Comparison of ENCODE assay signal across 20 cellular contexts in the genomic region with DNA sequence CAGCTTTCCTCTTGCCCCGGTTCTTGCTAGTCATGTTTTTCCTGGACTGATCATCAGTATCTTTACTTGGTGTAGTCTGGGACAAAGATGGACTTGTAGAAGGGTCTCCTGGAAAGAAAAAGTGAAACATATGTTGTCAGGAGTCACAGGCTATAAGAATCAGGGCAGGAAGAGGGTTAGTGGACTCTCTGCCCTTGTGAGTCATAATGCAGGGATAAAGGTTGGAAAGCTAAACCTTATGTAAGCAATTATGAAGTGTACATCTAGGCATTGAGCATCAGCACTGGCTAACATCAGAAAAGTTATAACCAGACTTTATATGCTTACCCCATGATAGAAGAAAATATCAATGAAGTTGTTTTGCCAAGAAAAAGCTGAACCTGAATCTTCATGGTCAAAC. TPM values are rescaled to one million over a fixed set of nuclear protein-coding genes. Genes with fewer than 3 reads are reported as not detected.
DNase-seq lines count a peak whose midpoint lies in the region; ATAC-seq, FAIRE-seq and TF ChIP-seq lines count a peak whose summit lies in the region.
"Had no signal": no experiment of that assay in that cellular context is flagged by ENCODE, and none has a peak within 500 bp of the region (broad histone marks: within the 10 kb centered on the region; RNA-seq: fewer than 3 reads in every experiment).

No MANE protein-coding gene starts in this region.

- no peak for DNase-seq in H54 (ENCODE audit: insufficient read length, low spot score)
- DNase-seq in RPMI7951 (ENCODE audit: low read depth) = peak; percentile 8
- peak; percentile 26 for DNase-seq in fibroblast of peridontal ligament (ENCODE audit: extremely low read depth)
- DNase-seq in HepG2 (ENCODE audit: low spot score) = peak; percentile 22
- no peak for DNase-seq in neural progenitor cell (ENCODE audit: low spot score)
- no peak for DNase-seq in NCI-H345 (lab: John Stamatoyannopoulos, UW)
- DNase-seq in glomerular visceral epithelial cell (ENCODE audit: extremely low spot score) = no peak
- DNase-seq in stimulated activated CD4-positive, alpha-beta T cell treated with anti-CD3 and anti-CD28 coated beads, Interleukin-2, amount 100 ng/mL, for 24 hours = no peak
- DNase-seq: CD8-positive, alpha-beta memory T cell; DMS79; Kasumi-1; NCI-H187 treated with DMSO at 0.1 percent for 48 hours; NCI-H82; PC-9 had no signal

- H2AFZ ChIP-seq in HepG2 (ENCODE audit: low read length) = no peak overlapping the region
- H2AFZ ChIP-seq in neural progenitor cell (replicated peaks) = no peak overlapping the region
- H2AFZ ChIP-seq: PC-9 had no signal

- no peaks in the 10 kb centered on the region for H3K9me3 ChIP-seq in HepG2 (ENCODE audit: low read length)
- no peaks in the 10 kb centered on the region for H3K9me3 ChIP-seq in neural progenitor cell (ENCODE audit: low read depth)
- H3K9me3 ChIP-seq: A549; BLaER1 treated with 17β-estradiol and CSF1 and Interleukin-3, amounts not matched to agents 10 nM and 100 nM; SJSA1 had no signal

- ATAC-seq in HepG2 = peak; percentile 42; the same call in 2 of the 3 replicates
- ATAC-seq: A549 had no signal

- H3K27me3 ChIP-seq in HepG2 (ENCODE audit: control insufficient read depth in 1 of 2, insufficient read depth in 2 of 2, low read length in 2 of 2) = no peaks in the 10 kb centered on the region
- no peaks in the 10 kb centered on the region for H3K27me3 ChIP-seq in neural progenitor cell
- H3K27me3 ChIP-seq: BLaER1 treated with 17β-estradiol and CSF1 and Interleukin-3, amounts not matched to agents 10 nM and 100 nM; SJSA1 had no signal

- no peaks in the 10 kb centered on the region for H3K9me3 Mint-ChIP-seq in neural progenitor cell
- H3K9me3 Mint-ChIP-seq: CD8-positive, alpha-beta memory T cell; IgD-negative memory B cell had no signal

- TF ChIP-seq POLR2A in H54 (IDR thresholded peaks at IDR 0.05; ENCODE audit: low read depth, low read length) (no peak), HepG2 (IDR thresholded peaks at IDR 0.05; ENCODE audit: insufficient read depth in 1 of 2, low read depth in 2 of 2, low read length in 2 of 2) (no peak)

- in situ Hi-C loops in HepG2 (cut with HindIII; ENCODE audit: extremely low pct_ligation_motif_present, low pct_unique_long_range_greater_than_20kb) = no loop called here

- no peak for TF ChIP-seq RAD21 in HepG2 (CRISPR knock-in tag; IDR thresholded peaks at IDR 0.05)

- no peaks in the 10 kb centered on the region for H4K20me1 ChIP-seq in HepG2 (ENCODE audit: insufficient read depth, low read length)
- no peaks in the 10 kb centered on the region for H4K20me1 ChIP-seq in neural progenitor cell (ENCODE audit: low read depth)

- H3K4me2 ChIP-seq in HepG2 (ENCODE audit: low read depth, low read length) (no peak overlapping the region), neural progenitor cell (no peak overlapping the region)
- H3K4me2 ChIP-seq: A549; BLaER1 treated with 17β-estradiol and CSF1 and Interleukin-3, amounts not matched to agents 10 nM and 100 nM; PC-9 had no signal

- BruUV-seq in HepG2 (replicated peaks; lab: Mats Ljungman, UMichigan) = no TSS peak

- no peak overlapping the region for H3K27ac Mint-ChIP-seq in neural progenitor cell

- no peaks in the 10 kb centered on the region for H3K27me3 Mint-ChIP-seq in neural progenitor cell (ENCODE audit: insufficient read depth, low read depth)
- H3K27me3 Mint-ChIP-seq: CD8-positive, alpha-beta memory T cell; IgD-negative memory B cell had no signal

- H3K9ac ChIP-seq in HepG2 (ENCODE audit: insufficient read depth, low read depth, low read length) (no peak overlapping the region), neural progenitor cell (no peak overlapping the region)
- H3K9ac ChIP-seq: BLaER1 treated with 17β-estradiol and CSF1 and Interleukin-3, amounts not matched to agents 10 nM and 100 nM had no signal

- H3K4me1 Mint-ChIP-seq in neural progenitor cell = no peaks in the 10 kb centered on the region
- H3K4me1 Mint-ChIP-seq: CD8-positive, alpha-beta memory T cell had no signal

- POLR2A ChIA-PET in HepG2 (lab: Yijun Ruan, JAX) = no interaction called here

- no peak for TF ChIP-seq EP300 in HepG2 (IDR thresholded peaks at IDR 0.05; ENCODE audit: low read depth in 2 of 2, low read length in 2 of 2)
- no peak for TF ChIP-seq EP300 in HepG2 (CRISPR knock-in tag; IDR thresholded peaks at IDR 0.05; ENCODE audit: borderline replicate concordance)

- H3K79me2 ChIP-seq in HepG2 (ENCODE audit: insufficient read depth, low read length) = no peaks in the 10 kb centered on the region
- H3K79me2 ChIP-seq in neural progenitor cell (ENCODE audit: low read depth) = no peaks in the 10 kb centered on the region

- intact Hi-C loops in HepG2 (cut with micrococcal nuclease; ENCODE audit: unreplicated experiment) = no loop called here

- WGBS in HepG2 (ENCODE audit: low lambda C conversion rate) = 87% methylated on average over 1 of the region's 1 CpG

- H3K4me3 Mint-ChIP-seq in neural progenitor cell = no peak overlapping the region
- H3K4me3 Mint-ChIP-seq: CD8-positive, alpha-beta memory T cell; IgD-negative memory B cell had no signal

- H3K4me1 ChIP-seq in HepG2 (ENCODE audit: insufficient read depth, low read length) = peaks cover 8% of the 10 kb centered on the region; the same call in 1 of the 2 replicates
- H3K4me1 ChIP-seq in neural progenitor cell = no peaks in the 10 kb centered on the region
- H3K4me1 ChIP-seq: BLaER1 treated with 17β-estradiol and CSF1 and Interleukin-3, amounts not matched to agents 10 nM and 100 nM; SJSA1 had no signal

- CTCF ChIA-PET in HepG2 (lab: Yijun Ruan, JAX; ENCODE audit: low intra/inter-chr PET ratio, low total read pairs) = no interaction called here

- no peak overlapping the region for H3K27ac ChIP-seq in HepG2 (ENCODE audit: extremely low read length, insufficient read depth, low read length)
- no peak overlapping the region for H3K27ac ChIP-seq in neural progenitor cell
- H3K27ac ChIP-seq: A549; BLaER1 treated with 17β-estradiol and CSF1 and Interleukin-3, amounts not matched to agents 10 nM and 100 nM; PC-9; SJSA1 had no signal

- FAIRE-seq in H54 (lab: Jason Lieb, UNC) = peak; percentile 41
- no peak for FAIRE-seq in HepG2 (lab: Jason Lieb, UNC)
- FAIRE-seq: A549, D721Med, G401.6 had no signal

- H3K4me3 ChIP-seq in HepG2 (replicated peaks in 1 of 3; ENCODE audit: insufficient read depth in 1 of 3, low read depth in 2 of 3, low read length in 3 of 3) (no peak overlapping the region), neural progenitor cell (no peak overlapping the region)
- H3K4me3 ChIP-seq: A549; BLaER1 treated with 17β-estradiol and CSF1 and Interleukin-3, amounts not matched to agents 10 nM and 100 nM; PC-9; SJSA1 had no signal

- TF ChIP-seq CTCF in HepG2 (CRISPR knock-in tag; IDR thresholded peaks at IDR 0.05) (no peak), neural progenitor cell (IDR thresholded peaks at IDR 0.05) (no peak)

- peaks cover 6 to 40% of the 10 kb centered on the region in 2 experiments; a peak in 4 of 5 replicates for H3K36me3 ChIP-seq in HepG2 (replicated peaks in 1 of 2; ENCODE audit: control insufficient read depth in 1 of 2, insufficient read depth in 2 of 2, low read length in 2 of 2)
- peaks cover 10% of the 10 kb centered on the region for H3K36me3 ChIP-seq in neural progenitor cell

- peaks cover 12% of the 10 kb centered on the region for H3K36me3 Mint-ChIP-seq in neural progenitor cell

- H3F3A ChIP-seq in neural progenitor cell (ENCODE audit: low read depth) = no peaks in the 10 kb centered on the region

TF ChIP-seq in HepG2, 621 proteins besides CTCF, POLR2A, EP300 and RAD21:
- TF ChIP-seq HOXA9 (CRISPR knock-in tag; IDR thresholded peaks at IDR 0.05; ENCODE audit: borderline replicate concordance) (no peak), RARA (CRISPR knock-in tag; IDR thresholded peaks at IDR 0.05) (peak; percentile 22; the same call in 1 of the 2 replicates), FOSL2 (CRISPR knock-in tag; IDR thresholded peaks at IDR 0.05) (0 out of 2 replicates have a peak, but pooled peaks have one; percentile 14), ZNF672 (CRISPR knock-in tag; IDR thresholded peaks at IDR 0.05) (no peak)

RNA-seq across cellular contexts. Expression of a gene that starts 51.2 kb away (rescaled TPM):
- 0.68 and 0.72 TPM in 2 replicates for total RNA-seq in RPMI7951 (2014; rRNA removed; shearing (Covaris generic))
- total RNA-seq in HepG2 (2016; rRNA removed; fragmentation: Illumina TruSeq; extraction: Trizol) (2.9 and 5.4 TPM in 2 replicates), neural progenitor cell (ENCODE audit: low replicate concordance) (4.3 and 13.0 TPM in 2 replicates)
- total RNA-seq in HepG2 (2016; cell fraction: cytosol; rRNA removed; fragmentation: Illumina TruSeq; extraction: Trizol; ENCODE audit: low read depth) = 2.0 TPM in 2 replicates
- total RNA-seq in HepG2 (2016; cell fraction: insoluble cytoplasmic fraction; rRNA removed; fragmentation: Illumina TruSeq; extraction: Trizol) = 3.2 and 4.4 TPM in 2 replicates
- total RNA-seq in HepG2 (2016; cell fraction: membrane; rRNA removed; fragmentation: Illumina TruSeq; extraction: Trizol) = 5.1 and 5.9 TPM in 2 replicates
- 2.9 and 3.8 TPM in 2 replicates for total RNA-seq in HepG2 (2016; cell fraction: nucleus; rRNA removed; fragmentation: Illumina TruSeq; extraction: Trizol)
- polyA plus RNA-seq in HepG2 (2011; rRNA removed) = 5.7 and 6.3 TPM in 2 replicates
- polyA plus RNA-seq in HepG2 (2011; cell fraction: cytosol; rRNA removed) = 5.4 and 7.0 TPM in 2 replicates
- 3.3 and 4.2 TPM in 2 replicates for polyA plus RNA-seq in HepG2 (2011; cell fraction: nucleus; rRNA removed)
- polyA plus RNA-seq in HepG2 (2012) = 2.7 and 3.0 TPM in 2 replicates
- polyA plus RNA-seq in HepG2 (2016; cell fraction: cytosol; fragmentation: Illumina TruSeq; extraction: Trizol; ENCODE audit: low read depth) = 2.5 and 2.9 TPM in 2 replicates
- 3.3 and 4.6 TPM in 2 replicates for polyA plus RNA-seq in HepG2 (2016; cell fraction: insoluble cytoplasmic fraction; fragmentation: Illumina TruSeq; extraction: Trizol; ENCODE audit: low read depth)
- polyA plus RNA-seq in HepG2 (2016; cell fraction: membrane; fragmentation: Illumina TruSeq; extraction: Trizol; ENCODE audit: low read depth) = 4.7 and 6.0 TPM in 2 replicates
- 5.7 and 6.4 TPM in 2 replicates for polyA plus RNA-seq in HepG2 (2016; cell fraction: nucleus; fragmentation: Illumina TruSeq; extraction: Trizol; ENCODE audit: insufficient read depth, low read depth)
- polyA minus RNA-seq in HepG2 (2011; rRNA and poly(A)+ RNA removed; ENCODE audit: low replicate concordance) = 1.3 and 9.2 TPM in 2 replicates
- 3.8 and 4.0 TPM in 2 replicates for polyA minus RNA-seq in HepG2 (2011; cell fraction: cytosol; rRNA and poly(A)+ RNA removed)
- 1.4 and 2.2 TPM in 2 replicates for polyA minus RNA-seq in HepG2 (2011; cell fraction: nucleus; rRNA and poly(A)+ RNA removed)

Comparison
In these comparisons a context has a peak if more than half of its experiments do, and no peak if none do; other contexts are left out.
1. DNase-seq: peak in RPMI7951 (single experiment), fibroblast of peridontal ligament (single experiment) and HepG2 (single experiment); none in H54 (single experiment), neural progenitor cell (single experiment), NCI-H345 (single experiment), glomerular visceral epithelial cell (single experiment) and stimulated activated CD4-positive, alpha-beta T cell treated with anti-CD3 and anti-CD28 coated beads, Interleukin-2, amount 100 ng/mL, for 24 hours (0 of 2).